10 cellular contexts compared by ENCODE assay signal in the genomic region with DNA sequence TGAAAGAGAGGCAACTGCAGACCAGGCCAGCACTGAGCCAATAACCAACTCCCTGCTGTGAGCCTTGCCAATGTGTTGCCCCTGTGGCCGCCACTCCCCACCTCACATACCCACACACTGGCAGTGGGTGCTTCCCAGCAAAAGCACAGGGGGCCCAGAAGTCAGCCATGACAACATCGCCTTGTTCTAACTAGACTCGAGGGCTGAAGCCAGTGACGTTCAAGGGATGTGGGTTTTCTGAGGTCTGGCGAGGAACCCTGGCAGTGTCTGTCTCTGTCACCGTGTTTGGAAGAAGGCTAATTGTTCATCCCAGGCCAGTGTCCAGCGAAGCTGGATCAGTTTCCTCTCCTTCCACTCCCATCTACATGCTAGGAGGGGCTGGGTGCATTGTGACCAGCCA.
DNase-seq lines count a peak whose midpoint lies in the region; ATAC-seq and TF ChIP-seq lines count a peak whose summit lies in the region.
"Had no signal": no experiment of that assay in that cellular context is flagged by ENCODE, and none has a peak within 500 bp of the region (broad histone marks: within the 10 kb centered on the region; RNA-seq: fewer than 3 reads in every experiment).

No MANE protein-coding gene starts in this region.

- POLR2A ChIA-PET in T-cell (lab: Charles Lee) = interaction anchor here in 1 of 2 donors (0.6 kb wide), 1 partner anchor 1173 kb away, joined by 3 read pairs; no protein-coding TSS in a partner anchor

- peaks cover 2% of the 10 kb centered on the region for H3K36me3 Mint-ChIP-seq in T-cell
- peaks cover 37% of the 10 kb centered on the region for H3K36me3 Mint-ChIP-seq in activated T-cell treated with anti-CD3 and anti-CD28 coated beads, Interleukin-2, amount 50 U/mL, for 24 hours (ENCODE audit: low read depth)
- H3K36me3 Mint-ChIP-seq in stimulated activated effector memory CD8-positive, alpha-beta T cell treated with anti-CD3 and anti-CD28 coated beads, Interleukin-12 subunit alpha, Interleukin-12 subunit beta, amount 100 ng/mL, for 72 hours = peaks cover 27% of the 10 kb centered on the region

- no peak overlapping the region for H3K4me3 ChIP-seq in lower lobe of right lung

- no peaks in the 10 kb centered on the region for H3K27me3 Mint-ChIP-seq in T-cell
- no peaks in the 10 kb centered on the region for H3K27me3 Mint-ChIP-seq in activated T-cell treated with anti-CD3 and anti-CD28 coated beads, Interleukin-2, amount 50 U/mL, for 24 hours

- H3K4me1 ChIP-seq in lower lobe of right lung = peaks cover 13% of the 10 kb centered on the region

- H3K27ac Mint-ChIP-seq in T-cell = peak overlapping the region; percentile 97 to 99
- peak overlapping the region; percentile 100 for H3K27ac Mint-ChIP-seq in activated T-cell treated with anti-CD3 and anti-CD28 coated beads, Interleukin-2, amount 50 U/mL, for 24 hours
- H3K27ac Mint-ChIP-seq in stimulated activated effector memory CD8-positive, alpha-beta T cell treated with anti-CD3 and anti-CD28 coated beads, Interleukin-12 subunit alpha, Interleukin-12 subunit beta, amount 100 ng/mL, for 72 hours = peak overlapping the region; percentile 99

- DNase-seq in T-cell (peak; percentile 20 to 82 (median 74)), lower lobe of right lung (no peak), cardiac septum (ENCODE audit: low spot score) (no peak), amygdala (lab: John Stamatoyannopoulos, UW) (no peak), NCI-H345 (lab: John Stamatoyannopoulos, UW) (no peak)
- DNase-seq in activated T-cell treated with anti-CD3 and anti-CD28 coated beads, Interleukin-2, amount 50 U/mL, for 24 hours = peak; percentile 76
- peak; percentile 46 to 80 for DNase-seq in stimulated activated effector memory CD8-positive, alpha-beta T cell treated with anti-CD3 and anti-CD28 coated beads, Interleukin-12 subunit alpha, Interleukin-12 subunit beta, amount 100 ng/mL, for 72 hours (ENCODE audit: low spot score in 2 of 2)
- DNase-seq: NCI-H774, trophoblast cell had no signal

- no peaks in the 10 kb centered on the region for H3K9me3 ChIP-seq in lower lobe of right lung

- no peak for TF ChIP-seq CTCF in lower lobe of right lung (IDR thresholded peaks at IDR 0.05)

- peaks cover 2 to 4% (median 4%) of the 10 kb centered on the region in 3 donors for H3K9me3 Mint-ChIP-seq in T-cell
- H3K9me3 Mint-ChIP-seq in activated T-cell treated with anti-CD3 and anti-CD28 coated beads, Interleukin-2, amount 50 U/mL, for 24 hours = peaks cover 16% of the 10 kb centered on the region
- H3K9me3 Mint-ChIP-seq in stimulated activated effector memory CD8-positive, alpha-beta T cell treated with anti-CD3 and anti-CD28 coated beads, Interleukin-12 subunit alpha, Interleukin-12 subunit beta, amount 100 ng/mL, for 72 hours = peaks cover 2% of the 10 kb centered on the region

- no peaks in the 10 kb centered on the region for H3K27me3 ChIP-seq in lower lobe of right lung (ENCODE audit: low read depth)

- ATAC-seq in T-cell (replicated peaks in 1 of 4) = peak; percentile 73 to 97 (median 86)
- peak; percentile 12 to 18 for ATAC-seq in lower lobe of right lung
- peak; percentile 78 for ATAC-seq in stimulated activated effector memory CD8-positive, alpha-beta T cell treated with anti-CD3 and anti-CD28 coated beads, Interleukin-12 subunit alpha, Interleukin-12 subunit beta, amount 100 ng/mL, for 72 hours
- ATAC-seq in GM18498 (IDR thresholded peaks at IDR 0.05; ENCODE audit: unreplicated experiment) = no peak

- peaks cover 67 to 81% (median 68%) of the 10 kb centered on the region in 3 donors for H3K4me1 Mint-ChIP-seq in T-cell
- H3K4me1 Mint-ChIP-seq in activated T-cell treated with anti-CD3 and anti-CD28 coated beads, Interleukin-2, amount 50 U/mL, for 24 hours (ENCODE audit: low read depth) = peaks cover 89% of the 10 kb centered on the region
- H3K4me1 Mint-ChIP-seq in stimulated activated effector memory CD8-positive, alpha-beta T cell treated with anti-CD3 and anti-CD28 coated beads, Interleukin-12 subunit alpha, Interleukin-12 subunit beta, amount 100 ng/mL, for 72 hours = peaks cover 87% of the 10 kb centered on the region

- H3K27ac ChIP-seq in lower lobe of right lung = no peak overlapping the region

- intact Hi-C loops in lower lobe of right lung (cut with DNase I) (no loop called here), cardiac septum (cut with DNase I) (no loop called here)

- CTCF ChIA-PET in T-cell (lab: Charles Lee) = interaction anchor here in 1 of 2 donors (0.8 to 2.1 kb wide), 5 partner anchors 30 to 359 kb away, joined by 3 to 6 read pairs (median 3); no protein-coding TSS in a partner anchor

- H3K36me3 ChIP-seq in lower lobe of right lung = no peaks in the 10 kb centered on the region

- H3K4me3 Mint-ChIP-seq in T-cell = peak overlapping the region in 2 of 3 donors; percentile 31 to 37
- peak overlapping the region; percentile 72 for H3K4me3 Mint-ChIP-seq in activated T-cell treated with anti-CD3 and anti-CD28 coated beads, Interleukin-2, amount 50 U/mL, for 24 hours
- H3K4me3 Mint-ChIP-seq in stimulated activated effector memory CD8-positive, alpha-beta T cell treated with anti-CD3 and anti-CD28 coated beads, Interleukin-12 subunit alpha, Interleukin-12 subunit beta, amount 100 ng/mL, for 72 hours = peak overlapping the region; percentile 71

Comparison
In these comparisons a context has a peak if more than half of its experiments do, and no peak if none do; other contexts are left out.
1. DNase-seq: peak in T-cell (34 of 34), activated T-cell treated with anti-CD3 and anti-CD28 coated beads, Interleukin-2, amount 50 U/mL, for 24 hours (single experiment) and stimulated activated effector memory CD8-positive, alpha-beta T cell treated with anti-CD3 and anti-CD28 coated beads, Interleukin-12 subunit alpha, Interleukin-12 subunit beta, amount 100 ng/mL, for 72 hours (2 of 2); none in lower lobe of right lung (single experiment), cardiac septum (single experiment), amygdala (0 of 56) and NCI-H345 (single experiment).
2. Peak in every context shown above with its lines, with median percentiles within 50 percentile points of each other: H3K27ac Mint-ChIP-seq and H3K4me3 Mint-ChIP-seq.